Comparison of ENCODE assay signal across 9 cellular contexts in the genomic region with DNA sequence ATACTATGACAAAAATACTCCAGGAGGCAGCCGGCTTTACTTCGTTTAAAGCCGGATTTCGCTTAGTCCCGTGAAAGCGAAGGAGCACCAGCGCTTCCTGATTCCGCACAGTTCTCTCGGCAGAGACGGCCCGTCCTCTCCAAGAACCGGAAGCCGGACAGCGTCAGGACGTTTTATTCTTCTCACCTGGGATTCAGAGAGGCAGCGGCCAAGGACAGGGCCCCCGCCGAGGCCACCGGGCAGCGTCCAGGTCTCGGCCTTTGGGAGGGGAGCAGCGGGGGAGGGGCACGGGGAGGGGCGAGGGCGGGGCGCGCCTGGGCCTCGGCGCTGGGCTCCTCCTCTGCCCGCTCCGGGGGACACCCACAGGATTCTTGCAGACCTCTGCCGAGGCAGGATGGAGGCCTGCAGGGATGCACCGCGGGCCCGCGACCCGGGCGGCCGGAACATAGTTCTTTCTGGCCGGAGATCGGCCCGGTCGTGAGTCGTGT. TPM values are rescaled to one million over a fixed set of nuclear protein-coding genes. Genes with fewer than 3 reads are reported as not detected.
DNase-seq lines count a peak whose midpoint lies in the region; ATAC-seq and TF ChIP-seq lines count a peak whose summit lies in the region.
"Had no signal": no experiment of that assay in that cellular context is flagged by ENCODE, and none has a peak within 500 bp of the region (broad histone marks: within the 10 kb centered on the region; RNA-seq: fewer than 3 reads in every experiment).

No MANE protein-coding gene starts in this region.

- 0 to 1% (median 1%) methylated on average over 11 to 44 of the region's 44 CpGs for WGBS in adrenal gland, 4 donors
- 3 to 8% methylated on average over 43 to 44 of the region's 44 CpGs for WGBS in heart right ventricle, 2 donors

- H3K36me3 Mint-ChIP-seq in progenitor cell of endocrine pancreas (ENCODE audit: insufficient read depth) = peaks cover 2% of the 10 kb centered on the region

- H3K4me1 ChIP-seq in adrenal gland (replicated peaks in 1 of 2) = peaks cover 23 to 47% of the 10 kb centered on the region in 2 donors
- peaks cover 14 to 52% (median 45%) of the 10 kb centered on the region in 9 donors for H3K4me1 ChIP-seq in heart right ventricle

- H3K4me3 ChIP-seq in SK-N-MC = no peak overlapping the region
- peak overlapping the region in 2 of 4 donors; percentile 23 to 70 for H3K4me3 ChIP-seq in adrenal gland
- H3K4me3 ChIP-seq in heart right ventricle = peak overlapping the region; percentile 11 to 71 (median 58)

- no peaks in the 10 kb centered on the region for H3K9me3 Mint-ChIP-seq in progenitor cell of endocrine pancreas (ENCODE audit: low read depth)

- peak overlapping the region; percentile 96 for H3K27ac Mint-ChIP-seq in progenitor cell of endocrine pancreas

- peaks cover 36% of the 10 kb centered on the region for H3K4me1 Mint-ChIP-seq in progenitor cell of endocrine pancreas (ENCODE audit: low read depth)

- no peak overlapping the region for H3K9ac ChIP-seq in SK-N-MC (ENCODE audit: insufficient read length)
- H3K9ac ChIP-seq: KMS-11 had no signal

- intact Hi-C loops in adrenal gland (cut with DNase I) = no loop called here
- intact Hi-C loops in heart right ventricle (cut with DNase I) = loop anchor here in 2 of 10 donors (1.0 to 5.0 kb wide), 2 partner anchors 8 to 52 kb away; no protein-coding TSS in a partner anchor

- H3K9me3 ChIP-seq in SK-N-MC (ENCODE audit: low read depth, low read length) (no peaks in the 10 kb centered on the region), adrenal gland (replicated peaks in 1 of 3) (no peaks in the 10 kb centered on the region), heart right ventricle (no peaks in the 10 kb centered on the region)

- H3K27me3 ChIP-seq in adrenal gland (no peaks in the 10 kb centered on the region), heart right ventricle (no peaks in the 10 kb centered on the region)

- H3K27ac ChIP-seq in SK-N-MC = 0 out of 2 replicates have a peak overlapping the region, but pooled peaks have one; percentile 42
- peak overlapping the region; percentile 53 to 94 (median 74) for H3K27ac ChIP-seq in adrenal gland
- H3K27ac ChIP-seq in heart right ventricle = peak overlapping the region; percentile 40 to 99 (median 80)
- H3K27ac ChIP-seq: KMS-11 had no signal

- TF ChIP-seq POLR2A in adrenal gland (IDR thresholded peaks at IDR 0.05) = peak in 1 of 2 donors; percentile 39

- TF ChIP-seq CTCF in adrenal gland (IDR thresholded peaks at IDR 0.05) (no peak), heart right ventricle (IDR thresholded peaks at IDR 0.05) (no peak), progenitor cell of endocrine pancreas (IDR thresholded peaks at IDR 0.05; ENCODE audit: unreplicated experiment) (no peak)

- peak; percentile 89 for DNase-seq in GM03348 (ENCODE audit: low spot score)
- DNase-seq in SK-N-MC (ENCODE audit: low read depth, low spot score) = no peak
- DNase-seq in adrenal gland = peak; percentile 69 to 82 (median 74)
- DNase-seq in heart right ventricle = peak; percentile 58 to 81
- peak; percentile 61 for DNase-seq in progenitor cell of endocrine pancreas (ENCODE audit: low spot score, unreplicated experiment)
- DNase-seq in SIG-M5 (lab: John Stamatoyannopoulos, UW) = no peak
- no peak for DNase-seq in COR-L47 (lab: John Stamatoyannopoulos, UW)
- DNase-seq in NCI-H187 treated with DMSO at 0.1 percent for 48 hours (lab: John Stamatoyannopoulos, UW) = no peak

- no peaks in the 10 kb centered on the region for H3K27me3 Mint-ChIP-seq in progenitor cell of endocrine pancreas

- peaks cover 19% of the 10 kb centered on the region for H3K36me3 ChIP-seq in SK-N-MC (ENCODE audit: insufficient read depth, low read length)
- H3K36me3 ChIP-seq in adrenal gland (replicated peaks in 1 of 2) = peaks cover 0 to 7% of the 10 kb centered on the region in 2 donors
- H3K36me3 ChIP-seq in heart right ventricle = peaks cover 0 to 17% (median 0%) of the 10 kb centered on the region in 9 donors

- peak; percentile 48 to 72 (median 61) for ATAC-seq in heart right ventricle

- peak overlapping the region; percentile 88 for H3K4me3 Mint-ChIP-seq in progenitor cell of endocrine pancreas (ENCODE audit: low read depth)

RNA-seq across cellular contexts. Expression of gene DIDO1, which starts 2.8 kb away (rescaled TPM):
- total RNA-seq in adrenal gland (10 to 100 TPM; 29.8 to 51.3 (median 46.5) TPM), heart right ventricle (10 to 100 TPM; 31.4 to 44.6 (median 37.6) TPM), progenitor cell of endocrine pancreas (68.2 and 71.2 TPM in 2 replicates)
- polyA plus RNA-seq in adrenal gland (10 to 100 TPM; 19.0 to 27.9 (median 23.6) TPM), heart right ventricle (10 to 100 TPM; 16.0 to 21.9 TPM)

RNA-seq across cellular contexts. Expression of gene GID8, which starts 8.9 kb away (rescaled TPM):
- total RNA-seq in adrenal gland = 10 to 100 TPM; 17.8 to 38.5 (median 25.3) TPM
- polyA plus RNA-seq in adrenal gland = 10 to 100 TPM in 2 of 3 donors, 1 to 10 TPM in 1; 9.4 to 16.8 (median 10.1) TPM
- 10 to 100 TPM; 13.7 to 19.9 (median 16.7) TPM for total RNA-seq in heart right ventricle
- 10 to 100 TPM in 1 of 2 donors, 1 to 10 TPM in 1; 7.0 to 10.2 TPM for polyA plus RNA-seq in heart right ventricle
- total RNA-seq in progenitor cell of endocrine pancreas = 66.7 and 71.6 TPM in 2 replicates

RNA-seq across cellular contexts. Expression of gene SLC17A9, which starts 23.4 kb away (rescaled TPM):
- total RNA-seq in adrenal gland = 1 to 10 TPM in 7 of 8 donors, under 1 TPM in 1; 0.24 to 4.6 (median 2.9) TPM
- 10 to 100 TPM in 2 of 3 donors, 1 to 10 TPM in 1; 1.2 to 69.1 (median 11.9) TPM for polyA plus RNA-seq in adrenal gland
- 1 to 10 TPM in 4 of 10 donors, under 1 TPM in 6; 0.19 to 3.6 (median 0.62) TPM for total RNA-seq in heart right ventricle
- polyA plus RNA-seq in heart right ventricle = 1 to 10 TPM; 2.3 to 8.3 TPM
- 8.0 and 8.3 TPM in 2 replicates for total RNA-seq in progenitor cell of endocrine pancreas

Comparison
In these comparisons a context has a peak if more than half of its experiments do, and no peak if none do; other contexts are left out.
1. DNase-seq: peak in GM03348 (single experiment), adrenal gland (7 of 7), heart right ventricle (2 of 2) and progenitor cell of endocrine pancreas (single experiment); none in SK-N-MC (single experiment), SIG-M5 (single experiment), COR-L47 (single experiment) and NCI-H187 treated with DMSO at 0.1 percent for 48 hours (single experiment).
2. Peak in every context shown above with its lines, with median percentiles within 50 percentile points of each other: H3K27ac ChIP-seq.